18 cellular contexts compared by ENCODE assay signal in the genomic region with DNA sequence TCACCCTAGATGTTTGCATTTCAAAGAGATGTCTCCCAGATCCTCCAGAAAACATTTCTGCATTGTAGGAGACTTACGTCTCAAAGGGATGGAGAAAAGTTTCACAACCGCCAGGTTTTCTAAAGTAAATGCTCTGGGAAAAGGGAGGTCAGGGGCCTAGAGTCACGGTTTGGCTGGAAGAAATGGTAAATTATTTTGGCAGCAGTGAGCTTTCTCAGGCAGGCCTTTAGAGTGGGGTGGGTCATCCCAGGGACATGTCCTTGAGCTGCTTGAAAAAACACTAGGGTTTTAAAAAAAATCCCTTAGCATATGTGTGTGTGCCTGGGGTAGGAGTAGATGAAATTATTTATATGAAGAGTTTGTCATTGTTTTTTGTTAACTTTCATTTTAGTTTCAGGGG.
DNase-seq lines count a peak whose midpoint lies in the region; ATAC-seq, FAIRE-seq and TF ChIP-seq lines count a peak whose summit lies in the region.
"Had no signal": no experiment of that assay in that cellular context is flagged by ENCODE, and none has a peak within 500 bp of the region (broad histone marks: within the 10 kb centered on the region; RNA-seq: fewer than 3 reads in every experiment).

No MANE protein-coding gene starts in this region.

- DNase-seq in NT2/D1 (ENCODE audit: low read depth, low spot score), result peak; percentile 79
- peak; percentile 18 for DNase-seq in left kidney (ENCODE audit: low read depth, low spot score)
- peak; percentile 46 to 78 (median 66) for DNase-seq in ovary
- no peak for DNase-seq in KG1 (lab: John Stamatoyannopoulos, UW)
- no peak for DNase-seq in GM12892 (ENCODE audit: insufficient read length)
- DNase-seq: BE2C; CD4-positive, alpha-beta memory T cell; COR-L47; DND-41; GDM1; H7 had no signal

- no peak for ATAC-seq in GM21447 (IDR thresholded peaks at IDR 0.05; ENCODE audit: unreplicated experiment)
- ATAC-seq: A549, GM23338, HepG2 had no signal

- H3K4me3 ChIP-seq in HUES48 (ENCODE audit: low read depth, low read length), result no peak overlapping the region
- H3K4me3 ChIP-seq in NT2/D1 (ENCODE audit: insufficient read length, low read depth), result no peak overlapping the region
- no peak overlapping the region for H3K4me3 ChIP-seq in ovary
- H3K4me3 ChIP-seq: A549, GM23338 had no signal

- no peak for TF ChIP-seq CTCF in ovary (IDR thresholded peaks at IDR 0.05)

- H3K9me3 ChIP-seq in HUES48 (ENCODE audit: control insufficient read depth, insufficient read depth, low read length) (no peaks in the 10 kb centered on the region), NT2/D1 (ENCODE audit: insufficient read depth, low read length) (no peaks in the 10 kb centered on the region), ovary (no peaks in the 10 kb centered on the region)
- H3K9me3 ChIP-seq: A549, BE2C had no signal

- peak overlapping the region; percentile 78 for H3K27ac ChIP-seq in HUES48 (ENCODE audit: low read depth, low read length)
- H3K27ac ChIP-seq in ovary, result peak overlapping the region in 1 of 2 donors; percentile 85
- H3K27ac ChIP-seq: A549, C4-2B had no signal

- no peak for TF ChIP-seq EP300 in ovary (IDR thresholded peaks at IDR 0.05)

- WGBS in ovary, 3 donors, result 3 to 19% (median 3%) methylated on average over 3 of the region's 3 CpGs

- H3K27me3 ChIP-seq in HUES48 (ENCODE audit: control insufficient read depth, insufficient read depth, low read length) (no peaks in the 10 kb centered on the region), NT2/D1 (ENCODE audit: insufficient read depth, insufficient read length) (no peaks in the 10 kb centered on the region), ovary (no peaks in the 10 kb centered on the region)
- H3K27me3 ChIP-seq: BE2C had no signal

- TF ChIP-seq POLR2A in ovary (IDR thresholded peaks at IDR 0.05), result no peak
- no peak for TF ChIP-seq POLR2A in GM12892 (IDR thresholded peaks at IDR 0.05; ENCODE audit: low read depth, low read length)

- H3K9ac ChIP-seq in HUES48 (ENCODE audit: low read depth, low read length), result no peak overlapping the region
- H3K9ac ChIP-seq in NT2/D1 (ENCODE audit: insufficient read length, low read depth), result no peak overlapping the region

- intact Hi-C loops in ovary (cut with DNase I), result no loop called here

- peaks cover 21% of the 10 kb centered on the region for H3K4me1 ChIP-seq in HUES48 (ENCODE audit: control insufficient read depth, insufficient read depth, low read length)
- H3K4me1 ChIP-seq in NT2/D1 (ENCODE audit: insufficient read depth, insufficient read length), result peaks cover 2% of the 10 kb centered on the region
- H3K4me1 ChIP-seq in ovary (ENCODE audit: insufficient read depth), result peaks cover 3% of the 10 kb centered on the region
- H3K4me1 ChIP-seq: A549, BE2C had no signal

- FAIRE-seq in GM12892 (lab: Jason Lieb, UNC), result no peak
- FAIRE-seq: A549, D721Med, HepG2 had no signal

- H3K36me3 ChIP-seq in HUES48 (ENCODE audit: control insufficient read depth, insufficient read depth, low read length) (no peaks in the 10 kb centered on the region), NT2/D1 (ENCODE audit: insufficient read depth, insufficient read length, low read length) (no peaks in the 10 kb centered on the region), ovary (no peaks in the 10 kb centered on the region)
- H3K36me3 ChIP-seq: BE2C had no signal

Comparison
In these comparisons a context has a peak if more than half of its experiments do, and no peak if none do; other contexts are left out.
1. DNase-seq: peak in NT2/D1 (single experiment), left kidney (single experiment) and ovary (5 of 5); none in KG1 (single experiment) and GM12892 (single experiment).